10 cellular contexts compared by ENCODE assay signal in the genomic region with DNA sequence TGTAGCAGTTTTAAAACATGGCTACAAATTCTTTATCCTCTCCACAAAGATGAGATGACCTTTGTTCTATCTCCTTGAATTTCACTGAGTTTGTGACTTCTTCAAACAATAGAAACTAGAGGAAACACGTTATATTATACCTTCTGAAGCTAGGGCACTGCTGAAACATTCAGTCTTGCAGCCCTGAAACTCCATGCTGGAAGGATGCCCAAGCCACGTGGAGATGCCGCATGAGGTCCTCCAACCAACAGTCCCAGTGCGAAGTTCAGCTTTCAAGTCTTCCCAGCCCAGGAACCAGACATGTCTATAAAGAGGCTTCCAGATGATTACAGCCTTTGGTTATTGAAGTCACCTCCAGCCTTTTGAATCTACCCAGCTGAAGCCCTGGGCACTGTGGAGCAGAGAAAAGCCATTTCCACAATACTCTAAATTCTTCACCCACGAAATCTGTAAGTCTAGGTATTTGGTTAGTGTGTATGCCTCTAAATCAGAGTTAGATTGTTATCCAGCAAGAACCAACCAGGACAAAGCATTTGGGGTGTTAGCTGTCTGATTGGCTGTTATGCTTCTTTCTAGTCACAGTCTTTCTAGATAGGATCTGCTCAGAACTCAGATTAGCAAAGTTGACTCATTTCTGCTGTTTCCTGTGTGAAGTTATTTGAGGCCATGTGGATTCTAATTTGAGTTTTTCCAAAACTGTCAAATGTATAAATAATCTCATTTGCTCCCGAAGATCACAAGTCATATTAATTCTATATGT.
A peak's percentile ranks its signal among the peaks of the same experiment; 100 is the strongest.
DNase-seq lines count a peak whose midpoint lies in the region; ATAC-seq and TF ChIP-seq lines count a peak whose summit lies in the region.
"Had no signal": no experiment of that assay in that cellular context is flagged by ENCODE, and none has a peak within 500 bp of the region (broad histone marks: within the 10 kb centered on the region; RNA-seq: fewer than 3 reads in every experiment).

No MANE protein-coding gene starts in this region.

- no peak overlapping the region for H3K4me3 ChIP-seq in breast epithelium
- H3K4me3 ChIP-seq in aorta (ENCODE audit: low read length in 2 of 2): no peak overlapping the region

- peaks cover 22% of the 10 kb centered on the region for H3K4me1 Mint-ChIP-seq in MCF 10A (ENCODE audit: insufficient read depth, unreplicated experiment)
- peaks cover 45% of the 10 kb centered on the region for H3K4me1 Mint-ChIP-seq in chondrocyte (ENCODE audit: low read depth)
- H3K4me1 Mint-ChIP-seq: activated naive CD8-positive, alpha-beta T cell treated with anti-CD3 and anti-CD28 coated beads for 36 hours had no signal

- POLR2A ChIA-PET in MCF 10A (lab: Yijun Ruan, JAX): no interaction called here

- H3K36me3 ChIP-seq in breast epithelium (no peaks in the 10 kb centered on the region), aorta (ENCODE audit: control insufficient read depth in 1 of 2, insufficient read depth in 2 of 2, low read length in 1 of 2) (no peaks in the 10 kb centered on the region)

- CTCF ChIA-PET in MCF 10A (lab: Yijun Ruan, JAX): no interaction called here

- no peaks in the 10 kb centered on the region for H3K4me1 ChIP-seq in breast epithelium
- peaks cover 4% of the 10 kb centered on the region in 2 donors for H3K4me1 ChIP-seq in aorta (ENCODE audit: control insufficient read depth in 1 of 2, insufficient read depth in 2 of 2, low read length in 2 of 2)

- 14 to 16% methylated on average over 6 of the region's 6 CpGs for WGBS in aorta, 2 donors

- DNase-seq in MCF 10A (ENCODE audit: unreplicated experiment) (peak; percentile 27), breast epithelium (ENCODE audit: low spot score in 2 of 2) (no peak), HT1080 (ENCODE audit: low read depth) (peak; percentile 32), chondrocyte (ENCODE audit: low spot score) (no peak), aorta (peak in 1 of 2 donors; percentile 73), NCI-H2029 treated with DMSO at 0.1 percent for 48 hours (lab: John Stamatoyannopoulos, UW) (no peak), DMS53 (lab: John Stamatoyannopoulos, UW) (no peak), erythroblast (lab: John Stamatoyannopoulos, UW) (no peak)
- DNase-seq: activated naive CD8-positive, alpha-beta T cell treated with anti-CD3 and anti-CD28 coated beads for 36 hours; NCI-H69 had no signal

- BruUV-seq in MCF 10A (replicated peaks; lab: Mats Ljungman, UMichigan): no TSS peak

- H3K9me3 Mint-ChIP-seq in MCF 10A (ENCODE audit: unreplicated experiment): peaks cover 13% of the 10 kb centered on the region
- H3K9me3 Mint-ChIP-seq in chondrocyte (ENCODE audit: low read depth): peaks cover 22% of the 10 kb centered on the region

- no peaks in the 10 kb centered on the region for H3K27me3 ChIP-seq in breast epithelium
- no peaks in the 10 kb centered on the region for H3K27me3 ChIP-seq in aorta (ENCODE audit: control insufficient read depth in 1 of 2, insufficient read depth in 2 of 2, low read length in 1 of 2)

- no peak for TF ChIP-seq POLR2A in breast epithelium (IDR thresholded peaks at IDR 0.05)
- TF ChIP-seq POLR2A in erythroblast (IDR thresholded peaks at IDR 0.05; ENCODE audit: low read length): no peak

- H3K4me3 Mint-ChIP-seq in MCF 10A (ENCODE audit: unreplicated experiment) (no peak overlapping the region), chondrocyte (ENCODE audit: unreplicated experiment) (no peak overlapping the region)
- H3K4me3 Mint-ChIP-seq: activated naive CD8-positive, alpha-beta T cell treated with anti-CD3 and anti-CD28 coated beads for 36 hours had no signal

- intact Hi-C loops in MCF 10A (cut with micrococcal nuclease): no loop called here
- intact Hi-C loops in breast epithelium (cut with DNase I; ENCODE audit: low total_unique reads): no loop called here
- intact Hi-C loops in aorta (cut with DNase I): loop anchor here in 1 of 2 donors (10.0 kb wide), 1 partner anchor 330 kb away; no protein-coding TSS in a partner anchor

- H3K9me3 ChIP-seq in breast epithelium (peaks cover 0 to 3% of the 10 kb centered on the region in 2 donors), aorta (ENCODE audit: control insufficient read depth, low read length) (no peaks in the 10 kb centered on the region)

- TF ChIP-seq CTCF in MCF 10A (IDR thresholded peaks at IDR 0.05; ENCODE audit: unreplicated experiment) (no peak), breast epithelium (IDR thresholded peaks at IDR 0.05) (no peak), chondrocyte (IDR thresholded peaks at IDR 0.05) (no peak)

- no peaks in the 10 kb centered on the region for H3K36me3 Mint-ChIP-seq in MCF 10A (ENCODE audit: insufficient read depth, unreplicated experiment)
- no peaks in the 10 kb centered on the region for H3K36me3 Mint-ChIP-seq in chondrocyte (ENCODE audit: low read depth)
- H3K36me3 Mint-ChIP-seq: activated naive CD8-positive, alpha-beta T cell treated with anti-CD3 and anti-CD28 coated beads for 36 hours had no signal

- ATAC-seq in aorta (ENCODE audit: low FRiP score): peak; percentile 29

- H3K27ac ChIP-seq in breast epithelium (no peak overlapping the region), aorta (ENCODE audit: low read depth in 1 of 2, low read length in 2 of 2) (peak overlapping the region; percentile 46 to 76)

- H3K27ac Mint-ChIP-seq in MCF 10A (ENCODE audit: low read depth, unreplicated experiment) (no peak overlapping the region), chondrocyte (ENCODE audit: unreplicated experiment) (peak overlapping the region; percentile 98)
- H3K27ac Mint-ChIP-seq: activated naive CD8-positive, alpha-beta T cell treated with anti-CD3 and anti-CD28 coated beads for 36 hours had no signal

- H3K27me3 Mint-ChIP-seq in MCF 10A (ENCODE audit: insufficient read depth, unreplicated experiment) (no peaks in the 10 kb centered on the region), chondrocyte (ENCODE audit: low read depth) (no peaks in the 10 kb centered on the region)

Comparison
In these comparisons a context has a peak if more than half of its experiments do, and no peak if none do; other contexts are left out.
1. DNase-seq: peak in MCF 10A (single experiment) and HT1080 (single experiment); none in breast epithelium (0 of 2), chondrocyte (single experiment), NCI-H2029 treated with DMSO at 0.1 percent for 48 hours (single experiment), DMS53 (single experiment) and erythroblast (0 of 2).
2. H3K27ac ChIP-seq: peak in aorta (2 of 2); none in breast epithelium (0 of 2).